Comparison of ENCODE assay signal across 1 cellular context in genomic region chr19:43618921-43619261, GRCh38.
TF ChIP-seq lines count a peak whose summit lies in the region.

No MANE protein-coding gene starts in this region.

TF ChIP-seq in K562, 482 proteins besides CTCF, POLR2A, EP300 and RAD21 (continued from another document and continues in another):
- TF ChIP-seq ATF6 (CRISPR knock-in tag; IDR thresholded peaks at IDR 0.05) (no peak; the same call in 1 of the 2 replicates), ZNF766 (CRISPR knock-in tag; conservative IDR thresholded peaks at IDR 0.05) (no peak), NFXL1 (CRISPR knock-in tag; IDR thresholded peaks at IDR 0.05) (peak; percentile 27; the same call in 1 of the 2 replicates), KAT7 (CRISPR knock-in tag; IDR thresholded peaks at IDR 0.05; ENCODE audit: borderline replicate concordance) (no peak), ZNF134 (CRISPR knock-in tag; conservative IDR thresholded peaks at IDR 0.05) (no peak), BMI1 (IDR thresholded peaks at IDR 0.05; ENCODE audit: low read length) (no peak), HDAC1 (IDR thresholded peaks at IDR 0.05) (peak in 1 of 2 experiments; percentile 59; a peak in 1 of 4 replicates), CCAR2 (IDR thresholded peaks at IDR 0.05; ENCODE audit: low read depth, low read length) (no peak), ZNF143 (CRISPR knock-in tag; IDR thresholded peaks at IDR 0.05) (no peak), KLF13 (tag; IDR thresholded peaks at IDR 0.05; ENCODE audit: borderline replicate concordance, low read depth) (0 out of 2 replicates have a peak, but pooled peaks have one; percentile 13), CREB3L1 (IDR thresholded peaks at IDR 0.05; ENCODE audit: borderline replicate concordance, low read depth) (no peak), ZBTB7A (IDR thresholded peaks at IDR 0.05; ENCODE audit: borderline replicate concordance, control insufficient read depth, low read depth, low read length) (peak; percentile 0; the same call in 1 of the 2 replicates), HDAC2 (IDR thresholded peaks at IDR 0.05) (peak; percentile 51; the same call in 1 of the 2 replicates), HMGN3 (IDR thresholded peaks at IDR 0.05; ENCODE audit: borderline replicate concordance, extremely low read depth, insufficient read length, low read depth, low read length) (no peak), E4F1 (CRISPR knock-in tag; IDR thresholded peaks at IDR 0.05; ENCODE audit: borderline replicate concordance) (no peak), SLC30A9 (CRISPR knock-in tag; IDR thresholded peaks at IDR 0.05) (no peak), BRD9 (IDR thresholded peaks at IDR 0.05; ENCODE audit: low read depth, partially characterized antibody) (peak; percentile 52), ZNF165 (CRISPR knock-in tag; IDR thresholded peaks at IDR 0.05; ENCODE audit: borderline replicate concordance) (no peak), SNAPC5 (CRISPR knock-in tag; IDR thresholded peaks at IDR 0.05) (no peak), ZNF41 (CRISPR knock-in tag; conservative IDR thresholded peaks at IDR 0.05) (no peak), SRSF3 (IDR thresholded peaks at IDR 0.05; ENCODE audit: insufficient read depth, low read length) (no peak), HDGF (IDR thresholded peaks at IDR 0.05) (peak; percentile 67; the same call in 1 of the 2 replicates), GTF2B (IDR thresholded peaks at IDR 0.05; ENCODE audit: extremely low read depth, insufficient read length) (no peak), PML (IDR thresholded peaks at IDR 0.05; ENCODE audit: low read length) (0 out of 2 replicates have a peak, but pooled peaks have one; percentile 13), FOXK2 (conservative IDR thresholded peaks at IDR 0.05 in 1 of 2, IDR thresholded peaks at IDR 0.05 in 1 of 2; ENCODE audit: low read depth in 2 of 2) (peak; percentile 29 to 62; a peak in 2 of 4 replicates), POLR2AphosphoS5 (IDR thresholded peaks at IDR 0.05; ENCODE audit: control insufficient read depth, insufficient read depth, low read depth, low read length) (peak; percentile 16; the same call in 1 of the 2 replicates), ETV5 (CRISPR knock-in tag; IDR thresholded peaks at IDR 0.05; ENCODE audit: low read depth) (0 out of 2 replicates have a peak, but pooled peaks have one; percentile 12), SMAD4 (CRISPR knock-in tag; conservative IDR thresholded peaks at IDR 0.05) (no peak), CBFB (CRISPR knock-in tag; IDR thresholded peaks at IDR 0.05) (0 out of 2 replicates have a peak, but pooled peaks have one; percentile 28), RERE (CRISPR knock-in tag; IDR thresholded peaks at IDR 0.05; ENCODE audit: borderline replicate concordance) (no peak), PATZ1 (CRISPR knock-in tag; IDR thresholded peaks at IDR 0.05; ENCODE audit: borderline replicate concordance) (no peak), PCBP1 (IDR thresholded peaks at IDR 0.05; ENCODE audit: low read depth, low read length, poor library complexity, severe bottlenecking) (no peak), NONO (IDR thresholded peaks at IDR 0.05; ENCODE audit: low read depth in 2 of 2, low read length in 1 of 2) (no peak), AFF1 (IDR thresholded peaks at IDR 0.05; ENCODE audit: low read depth in 1 of 2, partially characterized antibody in 2 of 2) (peak in 1 of 2 experiments; percentile 53), NR2C2 (CRISPR knock-in tag; IDR thresholded peaks at IDR 0.05) (no peak), NR2C2 (tag; IDR thresholded peaks at IDR 0.05) (no peak; the same call in 1 of the 2 replicates), TAL1 (IDR thresholded peaks at IDR 0.05) (0 out of 2 replicates have a peak, but pooled peaks have one; percentile 12), RBM25 (IDR thresholded peaks at IDR 0.05; ENCODE audit: low read depth, low read length, severe bottlenecking) (no peak), SIRT6 (IDR thresholded peaks at IDR 0.05; ENCODE audit: low read depth, low read length) (no peak), MEF2A (IDR thresholded peaks at IDR 0.05; ENCODE audit: control insufficient read depth, low read depth, low read length) (no peak), THRB (CRISPR knock-in tag; conservative IDR thresholded peaks at IDR 0.05) (peak; percentile 60; the same call in 1 of the 2 replicates)
